19 cellular contexts compared by ENCODE assay signal in genomic region chr15:67192185-67192584, GRCh38.
A peak's percentile ranks its signal among the peaks of the same experiment; 100 is the strongest.
DNase-seq lines count a peak whose midpoint lies in the region; ATAC-seq and TF ChIP-seq lines count a peak whose summit lies in the region.
"Had no signal": no experiment of that assay in that cellular context is flagged by ENCODE, and none has a peak within 500 bp of the region (broad histone marks: within the 10 kb centered on the region; RNA-seq: fewer than 3 reads in every experiment).

No MANE protein-coding gene starts in this region.

- H3K27ac Mint-ChIP-seq in activated naive CD4-positive, alpha-beta T cell treated with anti-CD3 and anti-CD28 coated beads, Interleukin-2, amount 50 U/mL, for 24 hours: peak overlapping the region; percentile 41
- H3K27ac Mint-ChIP-seq in GM23338: 0 out of 2 replicates have a peak overlapping the region, but pooled peaks have one; percentile 39

- H3K36me3 Mint-ChIP-seq in activated naive CD4-positive, alpha-beta T cell treated with anti-CD3 and anti-CD28 coated beads, Interleukin-2, amount 50 U/mL, for 24 hours: peaks cover 26% of the 10 kb centered on the region
- peaks cover 21% of the 10 kb centered on the region for H3K36me3 Mint-ChIP-seq in GM23338 (ENCODE audit: low read depth)

- H3K36me3 ChIP-seq in GM23338 (ENCODE audit: insufficient read depth): no peaks in the 10 kb centered on the region
- H3K36me3 ChIP-seq in sigmoid colon: peaks cover 0 to 24% (median 5%) of the 10 kb centered on the region in 4 donors

- H3K9me3 Mint-ChIP-seq in activated naive CD4-positive, alpha-beta T cell treated with anti-CD3 and anti-CD28 coated beads, Interleukin-2, amount 50 U/mL, for 24 hours: no peaks in the 10 kb centered on the region
- no peaks in the 10 kb centered on the region for H3K9me3 Mint-ChIP-seq in GM23338

- no peaks in the 10 kb centered on the region for H3K4me1 Mint-ChIP-seq in activated naive CD4-positive, alpha-beta T cell treated with anti-CD3 and anti-CD28 coated beads, Interleukin-2, amount 50 U/mL, for 24 hours
- H3K4me1 Mint-ChIP-seq in GM23338: peaks cover 4% of the 10 kb centered on the region; the same call in 2 of the 3 replicates

- no peaks in the 10 kb centered on the region for H3K79me2 ChIP-seq in GM23338 (replicated peaks; ENCODE audit: insufficient read depth)

- no peaks in the 10 kb centered on the region for H3K27me3 ChIP-seq in GM23338 (ENCODE audit: insufficient read depth)
- no peaks in the 10 kb centered on the region for H3K27me3 ChIP-seq in sigmoid colon
- H3K27me3 ChIP-seq: brain microvascular endothelial cell, foreskin keratinocyte had no signal

- ATAC-seq in GM23338: no peak
- ATAC-seq: foreskin keratinocyte had no signal

- no peaks in the 10 kb centered on the region for H4K20me1 ChIP-seq in GM23338 (replicated peaks; ENCODE audit: insufficient read depth)

- no peak overlapping the region for H3K4me3 ChIP-seq in GM23338
- no peak overlapping the region for H3K4me3 ChIP-seq in sigmoid colon
- H3K4me3 ChIP-seq: skin epidermis had no signal

- H3K27ac ChIP-seq in GM23338 (ENCODE audit: low read depth): no peak overlapping the region
- H3K27ac ChIP-seq in sigmoid colon: peak overlapping the region in 3 of 4 donors; percentile 68 to 73 (median 73)
- H3K27ac ChIP-seq: brain microvascular endothelial cell, foreskin keratinocyte had no signal

- 82 to 92% methylated on average over 2 of the region's 2 CpGs for WGBS in sigmoid colon, 2 donors

- no peaks in the 10 kb centered on the region for H3K9me3 ChIP-seq in sigmoid colon

- intact Hi-C loops in sigmoid colon (cut with DNase I): loop anchor here (5.0 kb wide), 1 partner anchor 165 kb away; no protein-coding TSS in a partner anchor

- H3K4me1 ChIP-seq in GM23338 (ENCODE audit: insufficient read depth) (no peaks in the 10 kb centered on the region), sigmoid colon (peaks cover 0 to 66% (median 61%) of the 10 kb centered on the region in 4 donors)
- H3K4me1 ChIP-seq: foreskin keratinocyte had no signal

- H3K4me2 ChIP-seq in GM23338: no peak overlapping the region

- DNase-seq in activated naive CD4-positive, alpha-beta T cell treated with Interleukin-2 at 50 U/mL for 16 hours: no peak
- DNase-seq in GM23338 (ENCODE audit: low spot score) (no peak), astrocyte of the hippocampus (ENCODE audit: low read depth, low spot score) (peak; percentile 2), sigmoid colon (no peak), DMS 273 treated with DMSO at 0.1 percent for 48 hours (lab: John Stamatoyannopoulos, UW) (no peak), NOMO-1 treated with DMSO at 0.1 percent for 48 hours (lab: John Stamatoyannopoulos, UW; ENCODE audit: unreplicated experiment) (no peak), NCI-H1930 (lab: John Stamatoyannopoulos, UW) (no peak)
- DNase-seq: brain microvascular endothelial cell; DMS153; effector memory CD4-positive, alpha-beta T cell; foreskin keratinocyte; HCEC 1CT; KBM-7; mesendoderm; NCI-H1436; NCI-H510A; nucleus accumbens had no signal

- no peaks in the 10 kb centered on the region for H3K27me3 Mint-ChIP-seq in activated naive CD4-positive, alpha-beta T cell treated with anti-CD3 and anti-CD28 coated beads, Interleukin-2, amount 50 U/mL, for 24 hours
- peaks cover under 1% of the 10 kb centered on the region for H3K27me3 Mint-ChIP-seq in GM23338 (ENCODE audit: insufficient read depth, low read depth, poor library complexity)

- TF ChIP-seq POLR2A in sigmoid colon (IDR thresholded peaks at IDR 0.05): no peak

- H3K4me3 Mint-ChIP-seq in activated naive CD4-positive, alpha-beta T cell treated with anti-CD3 and anti-CD28 coated beads, Interleukin-2, amount 50 U/mL, for 24 hours: no peak overlapping the region
- H3K4me3 Mint-ChIP-seq in GM23338: no peak overlapping the region

- no peak overlapping the region for H2AFZ ChIP-seq in GM23338

- TF ChIP-seq EP300 in sigmoid colon (IDR thresholded peaks at IDR 0.05): no peak

- H3F3A ChIP-seq in GM23338 (replicated peaks; ENCODE audit: low read depth): no peaks in the 10 kb centered on the region

- H3K9me2 ChIP-seq in GM23338 (ENCODE audit: insufficient read depth): no peaks in the 10 kb centered on the region

- no peak for TF ChIP-seq CTCF in GM23338 (conservative IDR thresholded peaks at IDR 0.05; ENCODE audit: low read depth in 2 of 2)
- no peak for TF ChIP-seq CTCF in sigmoid colon (IDR thresholded peaks at IDR 0.05)

TF ChIP-seq in GM23338, 12 proteins besides CTCF, POLR2A, EP300 and RAD21 (continues in another document):
- TF ChIP-seq JUNB (IDR thresholded peaks at IDR 0.05; ENCODE audit: unreplicated experiment) (no peak), CREB1 (CRISPR knock-in tag; IDR thresholded peaks at IDR 0.05; ENCODE audit: low read depth) (no peak), ZNF331 (CRISPR knock-in tag; IDR thresholded peaks at IDR 0.05; ENCODE audit: low read depth) (no peak), REST (IDR thresholded peaks at IDR 0.05; ENCODE audit: unreplicated experiment) (no peak), EZH2phosphoT487 (IDR thresholded peaks at IDR 0.05; ENCODE audit: unreplicated experiment) (no peak), STAT1 (IDR thresholded peaks at IDR 0.05; ENCODE audit: unreplicated experiment) (no peak), ETS1 (IDR thresholded peaks at IDR 0.05) (no peak), ZNF114 (CRISPR knock-in tag; IDR thresholded peaks at IDR 0.05) (no peak), POLR2AphosphoS5 (IDR thresholded peaks at IDR 0.05; ENCODE audit: low read depth) (no peak)
